ENCODE assay signal across 13 cellular contexts in genomic region chr12:110782068-110782467, GRCh38.
"Had no signal": no experiment of that assay in that cellular context is flagged by ENCODE, and none has a peak within 500 bp of the region (broad histone marks: within the 10 kb centered on the region; RNA-seq: fewer than 3 reads in every experiment).

No MANE protein-coding gene starts in this region.

- H3K27ac ChIP-seq: colonic mucosa, esophagus muscularis mucosa, neutrophil, thyroid gland, VCaP had no signal

- H3K4me1 ChIP-seq: colonic mucosa, esophagus muscularis mucosa, thyroid gland had no signal

- H3K9me3 Mint-ChIP-seq: naive B cell had no signal

- H3K36me3 Mint-ChIP-seq: naive B cell had no signal

- H3K36me3 ChIP-seq: colonic mucosa, esophagus muscularis mucosa, neutrophil, thyroid gland had no signal

- H3K4me3 ChIP-seq: colonic mucosa, esophagus muscularis mucosa, thyroid gland had no signal

- H3K27me3 ChIP-seq: colonic mucosa, thyroid gland had no signal

- H3K9me3 ChIP-seq: colonic mucosa, esophagus muscularis mucosa, neutrophil, thyroid gland had no signal

- DNase-seq: activated naive CD4-positive, alpha-beta T cell treated with Interleukin-2 at 50 U/mL for 16 hours; amniotic stem cell; colonic mucosa; islet precursor cell; naive B cell; stimulated activated CD4-positive, alpha-beta T cell treated with anti-CD3 and anti-CD28 coated beads, Interleukin-1b, Interleukin-23, amount 100 ng/mL, for 48 hours; T-helper 9 cell; thyroid gland had no signal

- ATAC-seq: left lobe of liver had no signal

- FAIRE-seq: urothelium cell line had no signal
